Comparison of ENCODE assay signal across 22 cellular contexts in the genomic region with DNA sequence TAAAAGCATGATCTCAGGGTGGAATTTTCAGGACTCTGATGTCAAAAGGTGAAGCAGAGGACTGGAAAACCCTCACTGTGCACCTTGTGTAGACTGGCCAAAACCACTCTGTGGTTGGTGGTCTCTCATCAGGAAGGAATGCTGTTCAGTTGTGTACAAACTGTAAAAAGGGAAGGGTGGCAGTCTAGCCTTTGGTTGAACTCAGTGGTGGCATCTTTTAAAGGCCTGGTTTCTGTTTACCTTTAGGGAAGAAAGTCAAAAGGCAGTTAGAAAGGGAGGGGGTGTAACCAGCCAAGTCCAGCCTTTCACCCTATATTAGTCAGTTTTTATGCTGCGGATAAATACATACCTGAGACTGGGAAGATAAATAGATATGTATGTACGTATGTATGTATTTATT. TPM values are rescaled to one million over a fixed set of nuclear protein-coding genes. Genes with fewer than 3 reads are reported as not detected.
DNase-seq lines count a peak whose midpoint lies in the region; ATAC-seq lines count a peak whose summit lies in the region.
"Had no signal": no experiment of that assay in that cellular context is flagged by ENCODE, and none has a peak within 500 bp of the region (broad histone marks: within the 10 kb centered on the region; RNA-seq: fewer than 3 reads in every experiment).

No MANE protein-coding gene starts in this region.

- DNase-seq in Daoy (ENCODE audit: low read depth) (peak; percentile 69), H4 (ENCODE audit: low spot score) (peak; percentile 42), MV-4-11 (lab: John Stamatoyannopoulos, UW) (peak; percentile 8), epithelial cell of prostate (ENCODE audit: low read depth, low spot score) (peak; percentile 26), G401 (ENCODE audit: low spot score) (no peak), NCI-H146 treated with DMSO at 0.1 percent for 48 hours (lab: John Stamatoyannopoulos, UW; ENCODE audit: unreplicated experiment) (no peak)
- DNase-seq: CD4-positive, alpha-beta T cell; MM.1S; NCI-H1092 treated with DMSO at 0.1 percent for 48 hours; NCI-H146; NCI-H2029; NCI-H446; NCI-H524 treated with DMSO at 0.1 percent for 48 hours; NCI-H774; NK-92 treated with Interleukin-12 subunit alpha and Interleukin-12 subunit beta, amount 100 ng/mL, for 24 hours; Right ventricle myocardium superior; T-helper 1 cell had no signal

- H3K27ac ChIP-seq in epithelial cell of prostate = no peak overlapping the region
- H3K27ac ChIP-seq: BLaER1, PC-9 had no signal

- in situ Hi-C loops in G401 (cut with HindIII; ENCODE audit: low sequenced_read_pairs) = no loop called here

- ATAC-seq in HG02798 (IDR thresholded peaks at IDR 0.05; ENCODE audit: poor library complexity, unreplicated experiment) (no peak), GM21381 (IDR thresholded peaks at IDR 0.05; ENCODE audit: unreplicated experiment) (no peak)
- ATAC-seq: K562 had no signal

RNA-seq across cellular contexts. Expression of a gene that starts 7.0 kb away (rescaled TPM):
- 4.9 and 18.1 TPM in 2 replicates for total RNA-seq in Daoy (2014; rRNA removed; shearing (Covaris generic))
- total RNA-seq in H4 (2014; rRNA removed; shearing (Covaris generic)) = 5.5 and 11.7 TPM in 2 replicates
- 34.2 and 62.4 TPM in 2 replicates for total RNA-seq in G401 (2014; rRNA removed; shearing (Covaris generic))

Comparison
In these comparisons a context has a peak if more than half of its experiments do, and no peak if none do; other contexts are left out.
1. DNase-seq: peak in Daoy (single experiment), H4 (single experiment), MV-4-11 (single experiment) and epithelial cell of prostate (single experiment); none in G401 (single experiment) and NCI-H146 treated with DMSO at 0.1 percent for 48 hours (single experiment).